Comparison of ENCODE assay signal across 8 cellular contexts in genomic region chr11:112555491-112556364, GRCh38.
DNase-seq lines count a peak whose midpoint lies in the region; ATAC-seq and TF ChIP-seq lines count a peak whose summit lies in the region.

No MANE protein-coding gene starts in this region.

- intact Hi-C loops in adrenal gland (cut with DNase I), result loop anchor here in 1 of 2 donors (5.0 kb wide), 1 partner anchor 263 kb away; no protein-coding TSS in a partner anchor
- intact Hi-C loops in spleen (cut with DNase I; ENCODE audit: low total_unique reads), result loop anchor here (10.0 kb wide), 1 partner anchor 271 kb away; no protein-coding TSS in a partner anchor

- H3K36me3 ChIP-seq in adrenal gland (replicated peaks in 1 of 2) (no peaks in the 10 kb centered on the region), hepatocyte (replicated peaks; ENCODE audit: insufficient read depth, low read depth) (no peaks in the 10 kb centered on the region), spleen (no peaks in the 10 kb centered on the region)

- H3K4me1 ChIP-seq in adrenal gland (replicated peaks in 1 of 2), result no peaks in the 10 kb centered on the region
- no peaks in the 10 kb centered on the region for H3K4me1 ChIP-seq in hepatocyte (ENCODE audit: insufficient read depth)
- H3K4me1 ChIP-seq in spleen, result no peaks in the 10 kb centered on the region

- H3K27me3 ChIP-seq in adrenal gland, result no peaks in the 10 kb centered on the region
- H3K27me3 ChIP-seq in hepatocyte, result no peaks in the 10 kb centered on the region
- no peaks in the 10 kb centered on the region for H3K27me3 ChIP-seq in spleen (replicated peaks in 1 of 7)

- H3K4me2 ChIP-seq in hepatocyte, result no peak overlapping the region

- H3K4me3 ChIP-seq in adrenal gland, result no peak overlapping the region
- no peak overlapping the region for H3K4me3 ChIP-seq in hepatocyte
- H3K4me3 ChIP-seq in spleen, result no peak overlapping the region

- DNase-seq in D341Med (ENCODE audit: low spot score), result peak; percentile 56
- DNase-seq in SW480 (ENCODE audit: low spot score), result peak; percentile 14
- peak; percentile 40 to 71 (median 54) for DNase-seq in adrenal gland
- peak; percentile 76 for DNase-seq in hepatocyte (ENCODE audit: low spot score)
- peak; percentile 82 for DNase-seq in spleen
- DNase-seq in SIG-M5 (lab: John Stamatoyannopoulos, UW), result no peak

- TF ChIP-seq POLR2A in adrenal gland (IDR thresholded peaks at IDR 0.05) (no peak), spleen (IDR thresholded peaks at IDR 0.05) (no peak)

- TF ChIP-seq CTCF in adrenal gland (IDR thresholded peaks at IDR 0.05), result peak; percentile 43 to 74 (median 58)
- TF ChIP-seq CTCF in hepatocyte (IDR thresholded peaks at IDR 0.05; ENCODE audit: poor library complexity), result peak; percentile 71
- TF ChIP-seq CTCF in spleen (IDR thresholded peaks at IDR 0.05 in 8 of 11, conservative IDR thresholded peaks at IDR 0.05 in 3 of 11), result peak in 10 of 11 experiments; percentile 9 to 73 (median 62)

- 74 to 77% (median 75%) methylated on average over 8 to 10 of the region's 10 CpGs for WGBS in adrenal gland, 4 donors
- WGBS in hepatocyte (ENCODE audit: low lambda C conversion rate, missing lambda C conversion rate), result 64% methylated on average over 10 of the region's 10 CpGs
- 52 to 77% (median 64%) methylated on average over 8 to 10 of the region's 10 CpGs for WGBS in spleen, 5 donors

- no peak overlapping the region for H2AFZ ChIP-seq in hepatocyte

- no peak overlapping the region for H3K27ac ChIP-seq in adrenal gland
- no peak overlapping the region for H3K27ac ChIP-seq in hepatocyte
- H3K27ac ChIP-seq in spleen, result no peak overlapping the region

- peak; percentile 60 for ATAC-seq in HG02981 (IDR thresholded peaks at IDR 0.05; ENCODE audit: unreplicated experiment)
- no peak for ATAC-seq in GM21360 (IDR thresholded peaks at IDR 0.05; ENCODE audit: unreplicated experiment)

- H3K9me3 ChIP-seq in adrenal gland (replicated peaks in 1 of 3) (no peaks in the 10 kb centered on the region), hepatocyte (ENCODE audit: low read depth) (no peaks in the 10 kb centered on the region), spleen (no peaks in the 10 kb centered on the region)

- H3K9me2 ChIP-seq in hepatocyte (replicated peaks; ENCODE audit: insufficient read depth), result no peaks in the 10 kb centered on the region

- no peaks in the 10 kb centered on the region for H4K20me1 ChIP-seq in hepatocyte (ENCODE audit: insufficient read depth, poor library complexity, severe bottlenecking)

- no peaks in the 10 kb centered on the region for H3K79me2 ChIP-seq in hepatocyte
